ENCODE assay signal across 21 cellular contexts in the genomic region with DNA sequence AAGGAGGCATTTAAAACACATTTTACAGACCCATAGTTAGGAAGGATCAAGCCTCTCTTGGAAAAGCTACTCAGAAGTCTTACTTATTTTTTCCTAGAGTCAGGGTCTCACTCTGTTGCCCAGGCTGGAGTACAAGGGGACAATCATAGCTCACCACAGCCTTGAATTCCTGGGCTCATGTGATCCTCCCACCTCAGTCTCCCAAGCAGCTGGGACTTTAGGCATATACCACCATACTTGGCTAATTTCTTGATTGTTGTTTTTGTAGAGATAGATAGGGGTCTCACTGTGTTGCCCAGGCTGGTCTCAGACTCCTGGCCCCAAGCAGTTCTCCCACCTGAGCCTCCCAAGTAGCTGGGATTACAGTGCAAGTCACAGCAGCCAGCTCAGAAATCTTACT.
DNase-seq lines count a peak whose midpoint lies in the region; ATAC-seq and TF ChIP-seq lines count a peak whose summit lies in the region.
"Had no signal": no experiment of that assay in that cellular context is flagged by ENCODE, and none has a peak within 500 bp of the region (broad histone marks: within the 10 kb centered on the region; RNA-seq: fewer than 3 reads in every experiment).

No MANE protein-coding gene starts in this region.

- no peak for TF ChIP-seq EP300 in SK-N-SH (IDR thresholded peaks at IDR 0.05; ENCODE audit: borderline replicate concordance in 1 of 2, low read depth in 1 of 2, low read length in 1 of 2)

- peaks cover 5% of the 10 kb centered on the region for H3F3A ChIP-seq in SK-N-SH (replicated peaks; ENCODE audit: insufficient read depth)

- H3K27me3 ChIP-seq in CD4-positive, alpha-beta T cell (ENCODE audit: control insufficient read depth, insufficient read depth, low read length) = no peaks in the 10 kb centered on the region
- no peaks in the 10 kb centered on the region for H3K27me3 ChIP-seq in CD8-positive, alpha-beta memory T cell (ENCODE audit: insufficient read depth, low read length, poor library complexity, severe bottlenecking)
- H3K27me3 ChIP-seq in SK-N-SH (ENCODE audit: insufficient read depth) = no peaks in the 10 kb centered on the region
- H3K27me3 ChIP-seq: right atrium auricular region, spleen had no signal

- H3K9me2 ChIP-seq in SK-N-SH = no peaks in the 10 kb centered on the region

- no peaks in the 10 kb centered on the region for H3K27me3 Mint-ChIP-seq in CD4-positive, alpha-beta T cell
- H3K27me3 Mint-ChIP-seq in CD8-positive, alpha-beta memory T cell = no peaks in the 10 kb centered on the region
- H3K27me3 Mint-ChIP-seq in activated T-helper 17 cell treated with anti-CD3 and anti-CD28 coated beads, Interleukin-2, amount 50 U/mL, for 72 hours = no peaks in the 10 kb centered on the region

- H4K20me1 ChIP-seq in SK-N-SH (ENCODE audit: insufficient read depth) = no peaks in the 10 kb centered on the region

- H3K4me2 ChIP-seq in SK-N-SH = no peak overlapping the region

- H3K9ac ChIP-seq in SK-N-SH = no peak overlapping the region
- H3K9ac ChIP-seq: parathyroid adenoma had no signal

- H3K4me1 ChIP-seq in CD8-positive, alpha-beta memory T cell (ENCODE audit: insufficient read depth, low read length) = peaks cover 5% of the 10 kb centered on the region
- H3K4me1 ChIP-seq in SK-N-SH (ENCODE audit: control insufficient read depth in 1 of 2, insufficient read depth in 2 of 2, low read depth in 1 of 2, low read length in 1 of 2) = peaks cover 0 to 17% of the 10 kb centered on the region in 2 experiments; a peak in 2 of 4 replicates
- H3K4me1 ChIP-seq: lower lobe of right lung, parathyroid adenoma, right atrium auricular region, spleen had no signal

- H3K79me2 ChIP-seq in SK-N-SH (ENCODE audit: insufficient read depth) = 0 out of 2 replicates have a peak, but pooled peaks cover 4% of the 10 kb centered on the region
- H3K79me2 ChIP-seq: parathyroid adenoma had no signal

- no peak overlapping the region for H2AFZ ChIP-seq in SK-N-SH (ENCODE audit: low read depth)
- H2AFZ ChIP-seq: parathyroid adenoma had no signal

- peaks cover 48% of the 10 kb centered on the region for H3K4me1 Mint-ChIP-seq in CD4-positive, alpha-beta T cell (ENCODE audit: low read depth)
- peaks cover 27 to 56% (median 34%) of the 10 kb centered on the region in 3 donors for H3K4me1 Mint-ChIP-seq in CD8-positive, alpha-beta memory T cell
- peaks cover 40% of the 10 kb centered on the region for H3K4me1 Mint-ChIP-seq in activated T-helper 17 cell treated with anti-CD3 and anti-CD28 coated beads, Interleukin-2, amount 50 U/mL, for 72 hours

- no peak overlapping the region for H3K4me3 ChIP-seq in CD8-positive, alpha-beta memory T cell (ENCODE audit: low read length)
- H3K4me3 ChIP-seq in SK-N-SH (ENCODE audit: low read depth in 2 of 2, low read length in 1 of 2) = no peak overlapping the region
- H3K4me3 ChIP-seq: coronary artery, lower lobe of right lung, right atrium auricular region, spleen, thoracic aorta had no signal

- no peaks in the 10 kb centered on the region for H3K9me3 ChIP-seq in CD4-positive, alpha-beta T cell (ENCODE audit: control insufficient read depth, low read length)
- H3K9me3 ChIP-seq in CD8-positive, alpha-beta memory T cell (ENCODE audit: low read length) = no peaks in the 10 kb centered on the region
- H3K9me3 ChIP-seq in SK-N-SH = no peaks in the 10 kb centered on the region
- H3K9me3 ChIP-seq: lower lobe of right lung, right atrium auricular region, spleen, thoracic aorta had no signal

- peaks cover 4% of the 10 kb centered on the region for H3K36me3 Mint-ChIP-seq in CD4-positive, alpha-beta T cell (ENCODE audit: low read depth)
- peaks cover 3 to 91% (median 21%) of the 10 kb centered on the region in 3 donors for H3K36me3 Mint-ChIP-seq in CD8-positive, alpha-beta memory T cell
- peaks cover 61% of the 10 kb centered on the region for H3K36me3 Mint-ChIP-seq in activated T-helper 17 cell treated with anti-CD3 and anti-CD28 coated beads, Interleukin-2, amount 50 U/mL, for 72 hours (ENCODE audit: low read depth)
- H3K36me3 Mint-ChIP-seq: CD14-positive monocyte had no signal

- no peaks in the 10 kb centered on the region for H3K36me3 ChIP-seq in CD8-positive, alpha-beta memory T cell (ENCODE audit: insufficient read depth, low read length)
- H3K36me3 ChIP-seq in SK-N-SH (replicated peaks in 1 of 2; ENCODE audit: control insufficient read depth in 1 of 2, insufficient read depth in 2 of 2, low read length in 1 of 2) = peaks cover 83 to 86% of the 10 kb centered on the region in 2 experiments

- no peak for TF ChIP-seq RAD21 in SK-N-SH (IDR thresholded peaks at IDR 0.05; ENCODE audit: low read length)

- H3K27ac ChIP-seq in CD4-positive, alpha-beta T cell (ENCODE audit: low read depth, low read length) = no peak overlapping the region
- H3K27ac ChIP-seq in CD8-positive, alpha-beta memory T cell (ENCODE audit: low read depth, low read length) = no peak overlapping the region
- no peak overlapping the region for H3K27ac ChIP-seq in SK-N-SH (ENCODE audit: low read depth in 2 of 2, low read length in 1 of 2)
- H3K27ac ChIP-seq: coronary artery, lower lobe of right lung, parathyroid adenoma, right atrium auricular region, spleen, thoracic aorta had no signal

- intact Hi-C loops in CD4-positive, alpha-beta T cell (cut with DNase I, micrococcal nuclease) = no loop called here

- peak overlapping the region; percentile 51 for H3K4me3 Mint-ChIP-seq in CD4-positive, alpha-beta T cell
- no peak overlapping the region for H3K4me3 Mint-ChIP-seq in CD8-positive, alpha-beta memory T cell
- H3K4me3 Mint-ChIP-seq in activated T-helper 17 cell treated with anti-CD3 and anti-CD28 coated beads, Interleukin-2, amount 50 U/mL, for 72 hours = peak overlapping the region; percentile 73
- H3K4me3 Mint-ChIP-seq: CD14-positive monocyte had no signal

- peak overlapping the region; percentile 71 for H3K27ac Mint-ChIP-seq in CD4-positive, alpha-beta T cell
- H3K27ac Mint-ChIP-seq in CD8-positive, alpha-beta memory T cell = peak overlapping the region in 7 of 8 donors; percentile 43 to 88 (median 69)
- H3K27ac Mint-ChIP-seq in activated T-helper 17 cell treated with anti-CD3 and anti-CD28 coated beads, Interleukin-2, amount 50 U/mL, for 72 hours = peak overlapping the region; percentile 74
- H3K27ac Mint-ChIP-seq: CD14-positive monocyte had no signal

- no peaks in the 10 kb centered on the region for H3K9me3 Mint-ChIP-seq in CD4-positive, alpha-beta T cell
- H3K9me3 Mint-ChIP-seq in CD8-positive, alpha-beta memory T cell = peaks cover 0 to 2% (median 0%) of the 10 kb centered on the region in 5 donors
- H3K9me3 Mint-ChIP-seq in activated T-helper 17 cell treated with anti-CD3 and anti-CD28 coated beads, Interleukin-2, amount 50 U/mL, for 72 hours = no peaks in the 10 kb centered on the region
- H3K9me3 Mint-ChIP-seq: CD14-positive monocyte had no signal

- no peak for ATAC-seq in CD4-positive, alpha-beta T cell (ENCODE audit: poor library complexity)
- ATAC-seq in activated T-helper 17 cell treated with anti-CD3 and anti-CD28 coated beads, Interleukin-2, amount 50 U/mL, for 72 hours (replicated peaks) = no peak
- ATAC-seq in HG03095 (IDR thresholded peaks at IDR 0.05; ENCODE audit: unreplicated experiment) = no peak
- ATAC-seq: activated CD4-positive, CD25-positive, alpha-beta regulatory T cell treated with anti-CD3 and anti-CD28 coated beads, Interleukin-2, amount 50 U/mL, for 24 hours; lower lobe of right lung had no signal

- TF ChIP-seq CTCF in CD4-positive, alpha-beta T cell (IDR thresholded peaks at IDR 0.05) = no peak
- TF ChIP-seq CTCF in SK-N-SH (IDR thresholded peaks at IDR 0.05) = no peak

- no peak for DNase-seq in CD4-positive, alpha-beta T cell
- no peak for DNase-seq in CD8-positive, alpha-beta memory T cell
- DNase-seq in islet precursor cell (peak; percentile 12), NCI-H2107 treated with DMSO at 0.1 percent for 48 hours (lab: John Stamatoyannopoulos, UW; ENCODE audit: unreplicated experiment) (no peak), SK-N-SH (no peak)
- DNase-seq: lower lobe of right lung; NCI-H1436 treated with DMSO at 0.1 percent for 48 hours; NCI-H510A; NK-92 treated with Interleukin-12 subunit alpha and Interleukin-12 subunit beta, amount 100 ng/mL, for 24 hours; SHP77; spleen; stimulated activated CD4-positive, alpha-beta T cell treated with anti-CD3 and anti-CD28 coated beads, Interleukin-4, amount 100 ng/mL, for 1 hour; stimulated activated naive CD4-positive, alpha-beta T cell had no signal

- CTCF ChIA-PET in CD4-positive, alpha-beta T cell (lab: Charles Lee) = no interaction called here
- CTCF ChIA-PET in CD8-positive, alpha-beta memory T cell (lab: Charles Lee) = no interaction called here
- CTCF ChIA-PET in SK-N-SH (lab: Yijun Ruan, JAX) = interaction anchor here (0.7 to 4.2 kb wide), 4 partner anchors 8 to 79 kb away, joined by 3 to 16 read pairs (median 3); no protein-coding TSS in a partner anchor

- POLR2A ChIA-PET in CD4-positive, alpha-beta T cell (lab: Charles Lee) = interaction anchor here (1.1 to 3.7 kb wide), 2 partner anchors 11 to 636 kb away, joined by 3 to 26 read pairs; no protein-coding TSS in a partner anchor
- POLR2A ChIA-PET in CD8-positive, alpha-beta memory T cell (lab: Charles Lee) = no interaction called here
- POLR2A ChIA-PET in SK-N-SH (lab: Yijun Ruan, JAX) = no interaction called here

TF ChIP-seq in SK-N-SH, 30 proteins besides CTCF, POLR2A, EP300 and RAD21 (continues in another document):
- TF ChIP-seq MEF2A (IDR thresholded peaks at IDR 0.05; ENCODE audit: borderline replicate concordance, low read depth) = no peak
- TF ChIP-seq, protein P1, sequence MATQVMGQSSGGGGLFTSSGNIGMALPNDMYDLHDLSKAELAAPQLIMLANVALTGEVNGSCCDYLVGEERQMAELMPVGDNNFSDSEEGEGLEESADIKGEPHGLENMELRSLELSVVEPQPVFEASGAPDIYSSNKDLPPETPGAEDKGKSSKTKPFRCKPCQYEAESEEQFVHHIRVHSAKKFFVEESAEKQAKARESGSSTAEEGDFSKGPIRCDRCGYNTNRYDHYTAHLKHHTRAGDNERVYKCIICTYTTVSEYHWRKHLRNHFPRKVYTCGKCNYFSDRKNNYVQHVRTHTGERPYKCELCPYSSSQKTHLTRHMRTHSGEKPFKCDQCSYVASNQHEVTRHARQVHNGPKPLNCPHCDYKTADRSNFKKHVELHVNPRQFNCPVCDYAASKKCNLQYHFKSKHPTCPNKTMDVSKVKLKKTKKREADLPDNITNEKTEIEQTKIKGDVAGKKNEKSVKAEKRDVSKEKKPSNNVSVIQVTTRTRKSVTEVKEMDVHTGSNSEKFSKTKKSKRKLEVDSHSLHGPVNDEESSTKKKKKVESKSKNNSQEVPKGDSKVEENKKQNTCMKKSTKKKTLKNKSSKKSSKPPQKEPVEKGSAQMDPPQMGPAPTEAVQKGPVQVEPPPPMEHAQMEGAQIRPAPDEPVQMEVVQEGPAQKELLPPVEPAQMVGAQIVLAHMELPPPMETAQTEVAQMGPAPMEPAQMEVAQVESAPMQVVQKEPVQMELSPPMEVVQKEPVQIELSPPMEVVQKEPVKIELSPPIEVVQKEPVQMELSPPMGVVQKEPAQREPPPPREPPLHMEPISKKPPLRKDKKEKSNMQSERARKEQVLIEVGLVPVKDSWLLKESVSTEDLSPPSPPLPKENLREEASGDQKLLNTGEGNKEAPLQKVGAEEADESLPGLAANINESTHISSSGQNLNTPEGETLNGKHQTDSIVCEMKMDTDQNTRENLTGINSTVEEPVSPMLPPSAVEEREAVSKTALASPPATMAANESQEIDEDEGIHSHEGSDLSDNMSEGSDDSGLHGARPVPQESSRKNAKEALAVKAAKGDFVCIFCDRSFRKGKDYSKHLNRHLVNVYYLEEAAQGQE (IDR thresholded peaks at IDR 0.05; ENCODE audit: low read depth, low read length) = no peak

Comparison
In these comparisons a context has a peak if more than half of its experiments do, and no peak if none do; other contexts are left out.
1. H3K4me3 Mint-ChIP-seq: peak in CD4-positive, alpha-beta T cell (single experiment) and activated T-helper 17 cell treated with anti-CD3 and anti-CD28 coated beads, Interleukin-2, amount 50 U/mL, for 72 hours (single experiment); none in CD8-positive, alpha-beta memory T cell (0 of 7).
2. Peak in every context shown above with its lines, with median percentiles within 50 percentile points of each other: H3K27ac Mint-ChIP-seq.